1 cellular context compared by ENCODE assay signal in the genomic region with DNA sequence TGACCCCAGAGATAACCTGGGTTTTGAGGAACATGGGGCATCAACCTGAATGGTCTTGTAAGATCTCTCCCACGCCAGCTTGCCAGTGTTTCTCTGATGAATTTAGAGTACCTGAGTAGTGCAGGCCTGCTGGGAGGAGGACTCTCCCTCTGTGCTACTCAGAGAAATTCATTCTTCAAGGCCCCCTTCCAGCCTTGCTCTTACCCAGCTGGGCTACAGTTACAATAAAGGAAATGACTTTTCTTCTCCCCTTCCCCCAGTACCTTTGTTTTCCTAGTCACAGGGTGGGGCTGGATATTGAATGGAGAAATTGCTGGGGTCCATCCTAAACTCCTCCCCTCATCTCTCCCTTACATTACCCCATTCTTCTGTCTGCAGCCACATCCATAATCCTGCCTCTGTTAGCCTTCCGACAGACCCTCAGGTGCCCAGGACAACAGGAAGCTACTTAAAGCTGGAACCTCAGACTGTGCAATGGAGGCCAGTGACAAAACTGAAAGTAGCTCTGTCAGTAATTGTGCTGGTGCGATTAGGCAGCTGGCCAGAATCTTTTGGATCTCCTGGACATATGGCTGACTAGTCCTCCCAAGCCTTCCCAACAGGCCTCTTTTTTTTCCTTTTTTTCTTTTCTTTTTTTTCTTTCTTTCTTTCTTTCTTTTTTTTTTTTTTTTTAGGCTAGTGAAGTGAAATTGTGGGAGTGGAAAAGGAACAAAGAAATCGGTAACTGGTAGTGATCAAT.
TF ChIP-seq lines count a peak whose summit lies in the region.

No MANE protein-coding gene starts in this region.

TF ChIP-seq in WTC11, 78 proteins besides CTCF, POLR2A, EP300 and RAD21 (continued from another document):
- TF ChIP-seq, protein P1, sequence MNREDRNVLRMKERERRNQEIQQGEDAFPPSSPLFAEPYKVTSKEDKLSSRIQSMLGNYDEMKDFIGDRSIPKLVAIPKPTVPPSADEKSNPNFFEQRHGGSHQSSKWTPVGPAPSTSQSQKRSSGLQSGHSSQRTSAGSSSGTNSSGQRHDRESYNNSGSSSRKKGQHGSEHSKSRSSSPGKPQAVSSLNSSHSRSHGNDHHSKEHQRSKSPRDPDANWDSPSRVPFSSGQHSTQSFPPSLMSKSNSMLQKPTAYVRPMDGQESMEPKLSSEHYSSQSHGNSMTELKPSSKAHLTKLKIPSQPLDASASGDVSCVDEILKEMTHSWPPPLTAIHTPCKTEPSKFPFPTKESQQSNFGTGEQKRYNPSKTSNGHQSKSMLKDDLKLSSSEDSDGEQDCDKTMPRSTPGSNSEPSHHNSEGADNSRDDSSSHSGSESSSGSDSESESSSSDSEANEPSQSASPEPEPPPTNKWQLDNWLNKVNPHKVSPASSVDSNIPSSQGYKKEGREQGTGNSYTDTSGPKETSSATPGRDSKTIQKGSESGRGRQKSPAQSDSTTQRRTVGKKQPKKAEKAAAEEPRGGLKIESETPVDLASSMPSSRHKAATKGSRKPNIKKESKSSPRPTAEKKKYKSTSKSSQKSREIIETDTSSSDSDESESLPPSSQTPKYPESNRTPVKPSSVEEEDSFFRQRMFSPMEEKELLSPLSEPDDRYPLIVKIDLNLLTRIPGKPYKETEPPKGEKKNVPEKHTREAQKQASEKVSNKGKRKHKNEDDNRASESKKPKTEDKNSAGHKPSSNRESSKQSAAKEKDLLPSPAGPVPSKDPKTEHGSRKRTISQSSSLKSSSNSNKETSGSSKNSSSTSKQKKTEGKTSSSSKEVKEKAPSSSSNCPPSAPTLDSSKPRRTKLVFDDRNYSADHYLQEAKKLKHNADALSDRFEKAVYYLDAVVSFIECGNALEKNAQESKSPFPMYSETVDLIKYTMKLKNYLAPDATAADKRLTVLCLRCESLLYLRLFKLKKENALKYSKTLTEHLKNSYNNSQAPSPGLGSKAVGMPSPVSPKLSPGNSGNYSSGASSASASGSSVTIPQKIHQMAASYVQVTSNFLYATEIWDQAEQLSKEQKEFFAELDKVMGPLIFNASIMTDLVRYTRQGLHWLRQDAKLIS (CRISPR knock-in tag; IDR thresholded peaks at IDR 0.05; ENCODE audit: borderline replicate concordance), result no peak
- TF ChIP-seq, protein P2, sequence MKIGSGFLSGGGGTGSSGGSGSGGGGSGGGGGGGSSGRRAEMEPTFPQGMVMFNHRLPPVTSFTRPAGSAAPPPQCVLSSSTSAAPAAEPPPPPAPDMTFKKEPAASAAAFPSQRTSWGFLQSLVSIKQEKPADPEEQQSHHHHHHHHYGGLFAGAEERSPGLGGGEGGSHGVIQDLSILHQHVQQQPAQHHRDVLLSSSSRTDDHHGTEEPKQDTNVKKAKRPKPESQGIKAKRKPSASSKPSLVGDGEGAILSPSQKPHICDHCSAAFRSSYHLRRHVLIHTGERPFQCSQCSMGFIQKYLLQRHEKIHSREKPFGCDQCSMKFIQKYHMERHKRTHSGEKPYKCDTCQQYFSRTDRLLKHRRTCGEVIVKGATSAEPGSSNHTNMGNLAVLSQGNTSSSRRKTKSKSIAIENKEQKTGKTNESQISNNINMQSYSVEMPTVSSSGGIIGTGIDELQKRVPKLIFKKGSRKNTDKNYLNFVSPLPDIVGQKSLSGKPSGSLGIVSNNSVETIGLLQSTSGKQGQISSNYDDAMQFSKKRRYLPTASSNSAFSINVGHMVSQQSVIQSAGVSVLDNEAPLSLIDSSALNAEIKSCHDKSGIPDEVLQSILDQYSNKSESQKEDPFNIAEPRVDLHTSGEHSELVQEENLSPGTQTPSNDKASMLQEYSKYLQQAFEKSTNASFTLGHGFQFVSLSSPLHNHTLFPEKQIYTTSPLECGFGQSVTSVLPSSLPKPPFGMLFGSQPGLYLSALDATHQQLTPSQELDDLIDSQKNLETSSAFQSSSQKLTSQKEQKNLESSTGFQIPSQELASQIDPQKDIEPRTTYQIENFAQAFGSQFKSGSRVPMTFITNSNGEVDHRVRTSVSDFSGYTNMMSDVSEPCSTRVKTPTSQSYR (CRISPR knock-in tag; IDR thresholded peaks at IDR 0.05), result no peak
- TF ChIP-seq ETV6 (CRISPR knock-in tag; IDR thresholded peaks at IDR 0.05) (no peak), TP53 (CRISPR knock-in tag; IDR thresholded peaks at IDR 0.05) (no peak), IRF2 (CRISPR knock-in tag; IDR thresholded peaks at IDR 0.05; ENCODE audit: borderline replicate concordance, low read depth) (no peak), ZNF416 (CRISPR knock-in tag; IDR thresholded peaks at IDR 0.05) (no peak), PRRX2 (CRISPR knock-in tag; IDR thresholded peaks at IDR 0.05) (no peak)
- TF ChIP-seq, protein P3, sequence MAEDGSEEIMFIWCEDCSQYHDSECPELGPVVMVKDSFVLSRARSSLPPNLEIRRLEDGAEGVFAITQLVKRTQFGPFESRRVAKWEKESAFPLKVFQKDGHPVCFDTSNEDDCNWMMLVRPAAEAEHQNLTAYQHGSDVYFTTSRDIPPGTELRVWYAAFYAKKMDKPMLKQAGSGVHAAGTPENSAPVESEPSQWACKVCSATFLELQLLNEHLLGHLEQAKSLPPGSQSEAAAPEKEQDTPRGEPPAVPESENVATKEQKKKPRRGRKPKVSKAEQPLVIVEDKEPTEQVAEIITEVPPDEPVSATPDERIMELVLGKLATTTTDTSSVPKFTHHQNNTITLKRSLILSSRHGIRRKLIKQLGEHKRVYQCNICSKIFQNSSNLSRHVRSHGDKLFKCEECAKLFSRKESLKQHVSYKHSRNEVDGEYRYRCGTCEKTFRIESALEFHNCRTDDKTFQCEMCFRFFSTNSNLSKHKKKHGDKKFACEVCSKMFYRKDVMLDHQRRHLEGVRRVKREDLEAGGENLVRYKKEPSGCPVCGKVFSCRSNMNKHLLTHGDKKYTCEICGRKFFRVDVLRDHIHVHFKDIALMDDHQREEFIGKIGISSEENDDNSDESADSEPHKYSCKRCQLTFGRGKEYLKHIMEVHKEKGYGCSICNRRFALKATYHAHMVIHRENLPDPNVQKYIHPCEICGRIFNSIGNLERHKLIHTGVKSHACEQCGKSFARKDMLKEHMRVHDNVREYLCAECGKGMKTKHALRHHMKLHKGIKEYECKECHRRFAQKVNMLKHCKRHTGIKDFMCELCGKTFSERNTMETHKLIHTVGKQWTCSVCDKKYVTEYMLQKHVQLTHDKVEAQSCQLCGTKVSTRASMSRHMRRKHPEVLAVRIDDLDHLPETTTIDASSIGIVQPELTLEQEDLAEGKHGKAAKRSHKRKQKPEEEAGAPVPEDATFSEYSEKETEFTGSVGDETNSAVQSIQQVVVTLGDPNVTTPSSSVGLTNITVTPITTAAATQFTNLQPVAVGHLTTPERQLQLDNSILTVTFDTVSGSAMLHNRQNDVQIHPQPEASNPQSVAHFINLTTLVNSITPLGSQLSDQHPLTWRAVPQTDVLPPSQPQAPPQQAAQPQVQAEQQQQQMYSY (CRISPR knock-in tag; IDR thresholded peaks at IDR 0.05), result no peak
- TF ChIP-seq, protein P4, sequence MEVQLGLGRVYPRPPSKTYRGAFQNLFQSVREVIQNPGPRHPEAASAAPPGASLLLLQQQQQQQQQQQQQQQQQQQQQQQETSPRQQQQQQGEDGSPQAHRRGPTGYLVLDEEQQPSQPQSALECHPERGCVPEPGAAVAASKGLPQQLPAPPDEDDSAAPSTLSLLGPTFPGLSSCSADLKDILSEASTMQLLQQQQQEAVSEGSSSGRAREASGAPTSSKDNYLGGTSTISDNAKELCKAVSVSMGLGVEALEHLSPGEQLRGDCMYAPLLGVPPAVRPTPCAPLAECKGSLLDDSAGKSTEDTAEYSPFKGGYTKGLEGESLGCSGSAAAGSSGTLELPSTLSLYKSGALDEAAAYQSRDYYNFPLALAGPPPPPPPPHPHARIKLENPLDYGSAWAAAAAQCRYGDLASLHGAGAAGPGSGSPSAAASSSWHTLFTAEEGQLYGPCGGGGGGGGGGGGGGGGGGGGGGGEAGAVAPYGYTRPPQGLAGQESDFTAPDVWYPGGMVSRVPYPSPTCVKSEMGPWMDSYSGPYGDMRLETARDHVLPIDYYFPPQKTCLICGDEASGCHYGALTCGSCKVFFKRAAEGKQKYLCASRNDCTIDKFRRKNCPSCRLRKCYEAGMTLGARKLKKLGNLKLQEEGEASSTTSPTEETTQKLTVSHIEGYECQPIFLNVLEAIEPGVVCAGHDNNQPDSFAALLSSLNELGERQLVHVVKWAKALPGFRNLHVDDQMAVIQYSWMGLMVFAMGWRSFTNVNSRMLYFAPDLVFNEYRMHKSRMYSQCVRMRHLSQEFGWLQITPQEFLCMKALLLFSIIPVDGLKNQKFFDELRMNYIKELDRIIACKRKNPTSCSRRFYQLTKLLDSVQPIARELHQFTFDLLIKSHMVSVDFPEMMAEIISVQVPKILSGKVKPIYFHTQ (CRISPR knock-in tag; IDR thresholded peaks at IDR 0.05), result no peak
- TF ChIP-seq, protein P5, sequence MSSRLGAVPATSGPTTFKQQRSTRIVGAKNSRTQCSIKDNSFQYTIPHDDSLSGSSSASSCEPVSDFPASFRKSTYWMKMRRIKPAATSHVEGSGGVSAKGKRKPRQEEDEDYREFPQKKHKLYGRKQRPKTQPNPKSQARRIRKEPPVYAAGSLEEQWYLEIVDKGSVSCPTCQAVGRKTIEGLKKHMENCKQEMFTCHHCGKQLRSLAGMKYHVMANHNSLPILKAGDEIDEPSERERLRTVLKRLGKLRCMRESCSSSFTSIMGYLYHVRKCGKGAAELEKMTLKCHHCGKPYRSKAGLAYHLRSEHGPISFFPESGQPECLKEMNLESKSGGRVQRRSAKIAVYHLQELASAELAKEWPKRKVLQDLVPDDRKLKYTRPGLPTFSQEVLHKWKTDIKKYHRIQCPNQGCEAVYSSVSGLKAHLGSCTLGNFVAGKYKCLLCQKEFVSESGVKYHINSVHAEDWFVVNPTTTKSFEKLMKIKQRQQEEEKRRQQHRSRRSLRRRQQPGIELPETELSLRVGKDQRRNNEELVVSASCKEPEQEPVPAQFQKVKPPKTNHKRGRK (CRISPR knock-in tag; IDR thresholded peaks at IDR 0.05; ENCODE audit: borderline replicate concordance), result no peak
